8 cellular contexts compared by ENCODE assay signal in genomic region chr19:3721131-3721899, GRCh38. TPM values are rescaled to one million over a fixed set of nuclear protein-coding genes. Genes with fewer than 3 reads are reported as not detected.
DNase-seq lines count a peak whose midpoint lies in the region; ATAC-seq and TF ChIP-seq lines count a peak whose summit lies in the region.

No MANE protein-coding gene starts in this region.

- H3K27me3 Mint-ChIP-seq in activated naive CD8-positive, alpha-beta T cell treated with anti-CD3 and anti-CD28 coated beads, Interleukin-2, amount 50 U/mL, for 24 hours, result peaks cover 13% of the 10 kb centered on the region

- H3K27ac ChIP-seq in heart left ventricle (no peak overlapping the region), prostate gland (no peak overlapping the region), uterus (no peak overlapping the region)

- no peaks in the 10 kb centered on the region for H3K9me3 Mint-ChIP-seq in activated naive CD8-positive, alpha-beta T cell treated with anti-CD3 and anti-CD28 coated beads, Interleukin-2, amount 50 U/mL, for 24 hours

- peak; percentile 73 for ATAC-seq in activated naive CD8-positive, alpha-beta T cell treated with anti-CD3 and anti-CD28 coated beads, Interleukin-2, amount 50 U/mL, for 24 hours
- ATAC-seq in heart left ventricle (peak; percentile 53 to 90 (median 88)), HG02623 (IDR thresholded peaks at IDR 0.05; ENCODE audit: unreplicated experiment) (no peak)

- peaks cover 10% of the 10 kb centered on the region for H3K4me1 Mint-ChIP-seq in activated naive CD8-positive, alpha-beta T cell treated with anti-CD3 and anti-CD28 coated beads, Interleukin-2, amount 50 U/mL, for 24 hours

- 16 to 25% (median 22%) methylated on average over 34 to 47 of the region's 47 CpGs for WGBS in heart left ventricle, 4 donors
- 18% methylated on average over 43 of the region's 47 CpGs for WGBS in prostate gland

- peak overlapping the region; percentile 49 for H3K4me3 Mint-ChIP-seq in activated naive CD8-positive, alpha-beta T cell treated with anti-CD3 and anti-CD28 coated beads, Interleukin-2, amount 50 U/mL, for 24 hours

- TF ChIP-seq CTCF in heart left ventricle (IDR thresholded peaks at IDR 0.05) (no peak), prostate gland (IDR thresholded peaks at IDR 0.05) (peak in 2 of 4 experiments; percentile 37 to 39), uterus (IDR thresholded peaks at IDR 0.05) (peak in 2 of 4 experiments; percentile 34 to 46)

- H3K4me3 ChIP-seq in heart left ventricle (peak overlapping the region in 4 of 12 donors; percentile 0 to 31 (median 21)), prostate gland (peak overlapping the region; percentile 14 to 27), uterus (no peak overlapping the region)

- H3K36me3 ChIP-seq in heart left ventricle (no peaks in the 10 kb centered on the region), prostate gland (no peaks in the 10 kb centered on the region), uterus (no peaks in the 10 kb centered on the region)

- H3K27me3 ChIP-seq in heart left ventricle (peaks cover 31 to 67% (median 44%) of the 10 kb centered on the region in 9 donors), prostate gland (replicated peaks; ENCODE audit: insufficient read depth) (no peaks in the 10 kb centered on the region), uterus (peaks cover 17 to 24% of the 10 kb centered on the region in 2 donors)

- intact Hi-C loops in heart left ventricle (cut with DNase I) (no loop called here), prostate gland (cut with DNase I) (no loop called here), uterus (cut with DNase I; ENCODE audit: low total_unique reads) (no loop called here)

- no peak overlapping the region for H3K27ac Mint-ChIP-seq in activated naive CD8-positive, alpha-beta T cell treated with anti-CD3 and anti-CD28 coated beads, Interleukin-2, amount 50 U/mL, for 24 hours

- DNase-seq in ELR (ENCODE audit: low read depth) (peak; percentile 84), NCI-H1105 (lab: John Stamatoyannopoulos, UW) (peak; percentile 96), SW 1271 (lab: John Stamatoyannopoulos, UW) (peak; percentile 54 to 80), heart left ventricle (peak; percentile 75 to 89 (median 79)), prostate gland (ENCODE audit: low spot score) (peak; percentile 81), uterus (peak; percentile 56 to 74)
- peak; percentile 91 for DNase-seq in activated naive CD8-positive, alpha-beta T cell treated with anti-CD3 and anti-CD28 coated beads, Interleukin-2, amount 50 U/mL, for 24 hours

- peaks cover 0 to 22% (median 8%) of the 10 kb centered on the region in 12 donors for H3K4me1 ChIP-seq in heart left ventricle
- H3K4me1 ChIP-seq in prostate gland (replicated peaks), result peaks cover 8% of the 10 kb centered on the region
- H3K4me1 ChIP-seq in uterus, result peaks cover 0 to 12% of the 10 kb centered on the region in 2 donors

- H3K36me3 Mint-ChIP-seq in activated naive CD8-positive, alpha-beta T cell treated with anti-CD3 and anti-CD28 coated beads, Interleukin-2, amount 50 U/mL, for 24 hours (ENCODE audit: low read depth), result no peaks in the 10 kb centered on the region

- no peaks in the 10 kb centered on the region for H3K9me3 ChIP-seq in heart left ventricle
- no peaks in the 10 kb centered on the region for H3K9me3 ChIP-seq in prostate gland
- H3K9me3 ChIP-seq in uterus, result no peaks in the 10 kb centered on the region

- no peak for TF ChIP-seq POLR2A in heart left ventricle (IDR thresholded peaks at IDR 0.05)
- peak; percentile 74 for TF ChIP-seq POLR2A in prostate gland (IDR thresholded peaks at IDR 0.05)
- TF ChIP-seq POLR2A in uterus (IDR thresholded peaks at IDR 0.05), result peak in 1 of 2 donors; percentile 67

RNA-seq across cellular contexts. Expression of gene TJP3, which starts 13.1 kb away (rescaled TPM):
- total RNA-seq in heart left ventricle (under 1 TPM in 2 of 9 donors, not detected in 7; 0.41 to 0.48 TPM), prostate gland (10 to 100 TPM; 14.6 to 17.8 TPM), uterus (1 to 10 TPM in 3 of 4 donors, under 1 TPM in 1; 0.37 to 7.4 (median 3.9) TPM)
- under 1 TPM in 1 of 2 donors, not detected in 1; 0.06 TPM for polyA plus RNA-seq in heart left ventricle

RNA-seq across cellular contexts. Expression of gene PIP5K1C, which starts 21.0 kb away (rescaled TPM):
- 10 to 100 TPM; 27.8 to 56.6 (median 38.2) TPM for total RNA-seq in heart left ventricle
- polyA plus RNA-seq in heart left ventricle, result 10 to 100 TPM; 23.9 to 31.0 TPM
- 10 to 100 TPM; 34.3 to 75.5 TPM for total RNA-seq in prostate gland
- 10 to 100 TPM in 3 of 4 donors, 1 to 10 TPM in 1; 6.2 to 77.5 (median 33.2) TPM for total RNA-seq in uterus

RNA-seq across cellular contexts. Expression of gene APBA3, which starts 40.2 kb away (rescaled TPM):
- total RNA-seq in heart left ventricle, result 10 to 100 TPM in 6 of 9 donors, 1 to 10 TPM in 3; 8.8 to 28.7 (median 13.8) TPM
- polyA plus RNA-seq in heart left ventricle, result 10 to 100 TPM; 11.6 to 22.1 TPM
- total RNA-seq in prostate gland, result 10 to 100 TPM; 45.7 to 63.8 TPM
- total RNA-seq in uterus, result 10 to 100 TPM; 14.1 to 52.6 (median 27.4) TPM

RNA-seq across cellular contexts. Expression of gene MRPL54, which starts 41.2 kb away (rescaled TPM):
- 10 to 100 TPM; 58.9 to 96.9 (median 69.1) TPM for total RNA-seq in heart left ventricle
- polyA plus RNA-seq in heart left ventricle, result 100 to 1,000 TPM in 1 of 2 donors, 10 to 100 TPM in 1; 76.8 to 153 TPM
- 100 to 1,000 TPM in 1 of 2 donors, 10 to 100 TPM in 1; 69.7 to 105 TPM for total RNA-seq in prostate gland
- total RNA-seq in uterus, result 100 to 1,000 TPM in 1 of 4 donors, 10 to 100 TPM in 3; 14.4 to 196 (median 40.0) TPM

RNA-seq across cellular contexts. Expression of gene RAX2, which starts 50.7 kb away (rescaled TPM):
- not detected for total RNA-seq in heart left ventricle
- polyA plus RNA-seq in heart left ventricle, result not detected
- not detected for total RNA-seq in prostate gland
- 1 to 10 TPM in 1 of 4 donors, under 1 TPM in 1, not detected in 2; 0.14 to 4.3 TPM for total RNA-seq in uterus

Comparison
In these comparisons a context has a peak if more than half of its experiments do, and no peak if none do; other contexts are left out.
1. H3K4me3 ChIP-seq: peak in prostate gland (2 of 2); none in uterus (0 of 2).
2. Peak in every context shown above with its lines, with median percentiles within 50 percentile points of each other: DNase-seq.